In genomic region chr21:39269620-39270019, GRCh38 we compare ENCODE assay signal across 20 cellular contexts. TPM values are rescaled to one million over a fixed set of nuclear protein-coding genes. Genes with fewer than 3 reads are reported as not detected.
A peak's percentile ranks its signal among the peaks of the same experiment; 100 is the strongest.
DNase-seq lines count a peak whose midpoint lies in the region; ATAC-seq, FAIRE-seq and TF ChIP-seq lines count a peak whose summit lies in the region.
"Had no signal": no experiment of that assay in that cellular context is flagged by ENCODE, and none has a peak within 500 bp of the region (broad histone marks: within the 10 kb centered on the region; RNA-seq: fewer than 3 reads in every experiment).

No MANE protein-coding gene starts in this region.

- peak overlapping the region; percentile 64 for H3K27ac Mint-ChIP-seq in activated naive CD8-positive, alpha-beta T cell
- no peak overlapping the region for H3K27ac Mint-ChIP-seq in activated naive CD8-positive, alpha-beta T cell treated with anti-CD3 and anti-CD28 coated beads, Interleukin-2, amount 50 U/mL, for 24 hours
- H3K27ac Mint-ChIP-seq: B cell; CD4-positive, alpha-beta T cell had no signal

- peaks cover 0 to 88% (median 24%) of the 10 kb centered on the region in 4 donors for H3K36me3 ChIP-seq in sigmoid colon

- H3K4me1 ChIP-seq in sigmoid colon = no peaks in the 10 kb centered on the region
- H3K4me1 ChIP-seq: A549, Caco-2 had no signal

- no peak overlapping the region for H3K4me3 ChIP-seq in sigmoid colon
- H3K4me3 ChIP-seq: A549; BLaER1 treated with 17β-estradiol and CSF1 and Interleukin-3, amounts not matched to agents 10 nM and 100 nM had no signal

- no peaks in the 10 kb centered on the region for H3K9me3 Mint-ChIP-seq in activated naive CD8-positive, alpha-beta T cell (ENCODE audit: low read depth)
- no peaks in the 10 kb centered on the region for H3K9me3 Mint-ChIP-seq in activated naive CD8-positive, alpha-beta T cell treated with anti-CD3 and anti-CD28 coated beads, Interleukin-2, amount 50 U/mL, for 24 hours
- H3K9me3 Mint-ChIP-seq: CD4-positive, alpha-beta T cell; CD8-positive, alpha-beta T cell had no signal

- peaks cover 2% of the 10 kb centered on the region for H3K4me1 Mint-ChIP-seq in activated naive CD8-positive, alpha-beta T cell (ENCODE audit: low read depth)
- H3K4me1 Mint-ChIP-seq in activated naive CD8-positive, alpha-beta T cell treated with anti-CD3 and anti-CD28 coated beads, Interleukin-2, amount 50 U/mL, for 24 hours = no peaks in the 10 kb centered on the region

- no peak for DNase-seq in activated naive CD8-positive, alpha-beta T cell treated with anti-CD3 and anti-CD28 coated beads, Interleukin-2, amount 50 U/mL, for 24 hours
- DNase-seq in H54 (ENCODE audit: insufficient read length, low spot score) (no peak), left lobe of liver (ENCODE audit: low spot score) (no peak), sigmoid colon (no peak)
- DNase-seq: AML-193; Caco-2; Calu3; CD4-positive, alpha-beta T cell; CD8-positive, alpha-beta T cell; DMS79 treated with DMSO at 0.1 percent for 48 hours; GF-D8 had no signal

- no peaks in the 10 kb centered on the region for H3K27me3 ChIP-seq in sigmoid colon
- H3K27me3 ChIP-seq: BLaER1 treated with 17β-estradiol and CSF1 and Interleukin-3, amounts not matched to agents 10 nM and 100 nM had no signal

- ATAC-seq in activated naive CD8-positive, alpha-beta T cell treated with anti-CD3 and anti-CD28 coated beads, Interleukin-2, amount 50 U/mL, for 24 hours = no peak
- peak; percentile 68 for ATAC-seq in left lobe of liver
- ATAC-seq: A549; CD8-positive, alpha-beta T cell had no signal

- no peak overlapping the region for H3K4me3 Mint-ChIP-seq in activated naive CD8-positive, alpha-beta T cell
- no peak overlapping the region for H3K4me3 Mint-ChIP-seq in activated naive CD8-positive, alpha-beta T cell treated with anti-CD3 and anti-CD28 coated beads, Interleukin-2, amount 50 U/mL, for 24 hours
- H3K4me3 Mint-ChIP-seq: B cell; CD4-positive, alpha-beta T cell; CD8-positive, alpha-beta T cell had no signal

- no peak for TF ChIP-seq CTCF in sigmoid colon (IDR thresholded peaks at IDR 0.05)

- no peak overlapping the region for H3K27ac ChIP-seq in sigmoid colon
- H3K27ac ChIP-seq: 22Rv1; A549; BLaER1 treated with 17β-estradiol and CSF1 and Interleukin-3, amounts not matched to agents 10 nM and 100 nM; C4-2B had no signal

- TF ChIP-seq POLR2A in H54 (IDR thresholded peaks at IDR 0.05; ENCODE audit: low read depth, low read length) = no peak
- no peak for TF ChIP-seq POLR2A in sigmoid colon (IDR thresholded peaks at IDR 0.05)

- peaks cover 2% of the 10 kb centered on the region for H3K36me3 Mint-ChIP-seq in activated naive CD8-positive, alpha-beta T cell
- H3K36me3 Mint-ChIP-seq in activated naive CD8-positive, alpha-beta T cell treated with anti-CD3 and anti-CD28 coated beads, Interleukin-2, amount 50 U/mL, for 24 hours (ENCODE audit: low read depth) = peaks cover 25% of the 10 kb centered on the region

- no peaks in the 10 kb centered on the region for H3K9me3 ChIP-seq in sigmoid colon
- H3K9me3 ChIP-seq: A549; BLaER1 treated with 17β-estradiol and CSF1 and Interleukin-3, amounts not matched to agents 10 nM and 100 nM; Caco-2 had no signal

- 93 to 94% methylated on average over 2 of the region's 2 CpGs for WGBS in sigmoid colon, 2 donors

- H3K27me3 Mint-ChIP-seq in activated naive CD8-positive, alpha-beta T cell = no peaks in the 10 kb centered on the region
- H3K27me3 Mint-ChIP-seq in activated naive CD8-positive, alpha-beta T cell treated with anti-CD3 and anti-CD28 coated beads, Interleukin-2, amount 50 U/mL, for 24 hours = no peaks in the 10 kb centered on the region
- H3K27me3 Mint-ChIP-seq: B cell; CD4-positive, alpha-beta T cell had no signal

- intact Hi-C loops in sigmoid colon (cut with DNase I) = no loop called here

- no peak for TF ChIP-seq EP300 in sigmoid colon (IDR thresholded peaks at IDR 0.05)

- FAIRE-seq in H54 (lab: Jason Lieb, UNC) = peak; percentile 27
- FAIRE-seq: A549, D721Med, GM12891, GM19239 had no signal

RNA-seq across cellular contexts. Expression of gene BRWD1, which starts 43.8 kb away (rescaled TPM):
- total RNA-seq in left lobe of liver (21.9 TPM), sigmoid colon (10 to 100 TPM; 53.5 to 92.5 (median 70.4) TPM)
- 10 to 100 TPM in 2 of 3 donors, 1 to 10 TPM in 1; 8.3 to 12.0 (median 11.2) TPM for polyA plus RNA-seq in sigmoid colon
